Comparison of ENCODE assay signal across 1 cellular context in the genomic region with DNA sequence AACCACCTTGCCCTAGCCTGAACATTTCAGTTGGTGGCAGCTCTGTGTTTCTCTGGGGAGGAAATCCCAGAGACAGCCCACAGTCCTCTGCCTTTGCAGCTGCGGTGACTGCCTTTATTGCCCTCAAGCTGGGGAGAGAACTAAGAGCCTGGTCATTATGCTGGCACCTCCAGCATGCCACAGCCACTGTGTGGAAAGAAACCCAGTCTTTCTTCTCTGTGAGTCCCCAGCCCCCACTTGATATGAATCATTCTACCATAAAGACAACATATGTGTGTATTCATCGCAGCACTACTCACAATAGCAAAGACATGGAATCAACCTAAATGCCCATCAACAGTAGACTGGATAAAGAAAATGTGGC.
TF ChIP-seq lines count a peak whose summit lies in the region.

No MANE protein-coding gene starts in this region.

TF ChIP-seq in IMR-90, 13 proteins besides CTCF, POLR2A, EP300 and RAD21:
- no peak for TF ChIP-seq CEBPB (IDR thresholded peaks at IDR 0.05; ENCODE audit: low read depth, low read length)
- no peak for TF ChIP-seq SMC3 (IDR thresholded peaks at IDR 0.05; ENCODE audit: low read depth, low read length)
TF ChIP-seq in IMR-90: peak in this region for 0.
